In the genomic region with DNA sequence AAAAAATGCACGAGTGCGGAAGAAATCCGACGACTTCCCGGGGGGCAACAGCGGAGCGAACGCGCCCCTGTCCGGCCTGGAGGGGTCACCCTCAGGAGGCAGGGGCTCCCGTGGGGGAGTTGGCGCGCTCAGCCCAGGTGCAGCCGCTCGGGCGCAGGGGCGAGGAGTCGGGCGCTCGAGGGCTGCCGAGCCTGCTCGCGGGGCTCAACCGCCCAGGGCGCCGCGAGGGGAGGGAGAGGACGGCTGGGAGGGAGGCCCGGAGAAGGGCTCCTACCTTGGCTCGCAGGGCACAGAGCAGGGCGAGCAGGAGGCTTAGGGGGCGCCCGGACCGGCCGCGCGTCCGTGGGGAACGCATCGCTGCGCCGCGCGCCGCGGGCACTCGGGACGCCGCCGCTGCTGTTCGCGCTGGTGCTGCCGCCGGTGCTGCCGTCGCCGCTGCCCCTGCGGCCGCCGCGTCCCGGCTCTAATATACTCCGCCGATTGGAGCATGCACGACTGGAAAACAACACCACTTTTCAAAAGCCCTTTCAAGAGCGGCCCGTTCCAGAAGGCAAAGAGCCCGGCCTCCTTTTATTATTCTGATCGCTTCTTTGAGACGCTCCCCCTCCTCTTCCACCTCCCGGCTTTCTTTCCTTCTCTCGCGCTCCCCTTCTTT, we compare ENCODE assay signal across 1 cellular context.
TF ChIP-seq lines count a peak whose summit lies in the region.

No MANE protein-coding gene starts in this region.

TF ChIP-seq in GM12878, 131 proteins besides CTCF, POLR2A, EP300 and RAD21 (continued from another document):
- TF ChIP-seq HDAC2 (IDR thresholded peaks at IDR 0.05) (no peak), ZBED1 (IDR thresholded peaks at IDR 0.05; ENCODE audit: borderline replicate concordance) (no peak), BHLHE40 (IDR thresholded peaks at IDR 0.05; ENCODE audit: borderline replicate concordance in 1 of 2, low read depth in 2 of 2, low read length in 1 of 2) (0 out of 4 replicates have a peak, but pooled peaks of 1 of the 2 experiments have one; percentile 5), GATAD2B (conservative IDR thresholded peaks at IDR 0.05; ENCODE audit: low read depth) (peak; percentile 33), PAX5 (IDR thresholded peaks at IDR 0.05; ENCODE audit: borderline replicate concordance, low read depth, low read length) (peak; percentile 42; the same call in 1 of the 2 replicates)
